ENCODE assay signal across 15 cellular contexts in the genomic region with DNA sequence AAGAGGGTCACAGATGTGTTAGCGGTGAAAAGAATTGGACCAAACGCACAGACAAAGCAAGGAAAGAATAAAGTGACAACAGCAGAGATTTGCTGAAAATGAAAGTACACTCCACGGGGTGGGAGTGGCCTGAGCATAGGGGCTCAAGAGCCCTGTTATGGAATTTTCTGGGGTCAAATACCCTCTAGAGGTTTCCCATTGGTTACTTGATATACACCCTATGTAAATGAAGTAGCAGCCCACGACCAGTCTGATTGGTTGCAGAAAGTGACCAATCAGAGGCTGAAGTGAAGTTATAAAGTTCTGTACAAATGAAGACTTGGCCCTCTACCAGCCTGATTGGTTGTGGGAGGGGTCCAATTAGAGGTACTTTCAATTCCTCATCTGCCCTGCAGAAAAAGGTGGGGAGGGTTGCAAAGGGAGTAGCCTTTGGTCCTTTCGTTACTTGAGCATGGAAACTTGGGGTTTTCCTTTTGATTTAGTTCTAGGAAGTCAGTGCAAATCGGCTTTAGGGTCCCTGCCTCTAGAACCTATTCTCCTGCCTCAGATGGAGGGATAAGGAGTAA.
"Had no signal": no experiment of that assay in that cellular context is flagged by ENCODE, and none has a peak within 500 bp of the region (broad histone marks: within the 10 kb centered on the region; RNA-seq: fewer than 3 reads in every experiment).

No MANE protein-coding gene starts in this region.

- H3K4me1 ChIP-seq: adrenal gland, upper lobe of right lung had no signal

- H3K36me3 ChIP-seq: adrenal gland, heart right ventricle, ovary, upper lobe of right lung had no signal

- H3K4me3 ChIP-seq: adrenal gland, heart right ventricle, lung, ovary, upper lobe of right lung had no signal

- DNase-seq: activated CD4-positive, alpha-beta memory T cell treated with anti-CD3 and anti-CD28 coated beads, Interleukin-2, amount 10 ng/mL, durations not matched to agents 7 days and 5 days; activated CD4-positive, alpha-beta T cell treated with anti-CD3 and anti-CD28 coated beads for 36 hours; activated effector memory CD4-positive, alpha-beta T cell treated with Interleukin-2 at 50 U/mL for 16 hours; activated T-cell treated with anti-CD3 and anti-CD28 coated beads, Interleukin-2, amount 50 U/mL, for 4 hours; adrenal gland; dermis blood vessel endothelial cell; effector memory CD8-positive, alpha-beta T cell; heart right ventricle; left colon; midbrain; ovary; upper lobe of right lung had no signal

- H3K9me3 ChIP-seq: adrenal gland, heart right ventricle, ovary, upper lobe of right lung had no signal

- H3K27ac ChIP-seq: adrenal gland, heart right ventricle, ovary, upper lobe of right lung, VCaP had no signal

- H3K27me3 ChIP-seq: adrenal gland, heart right ventricle, ovary, upper lobe of right lung had no signal

- ATAC-seq: activated CD4-positive, alpha-beta T cell treated with anti-CD3 and anti-CD28 coated beads for 36 hours; activated T-cell treated with anti-CD3 and anti-CD28 coated beads, Interleukin-2, amount 50 U/mL, for 4 hours; effector memory CD8-positive, alpha-beta T cell; left colon; sciatic nerve; upper lobe of right lung had no signal
